In genomic region chr3:68249265-68249664, GRCh38 we compare ENCODE assay signal across 13 cellular contexts.
"Had no signal": no experiment of that assay in that cellular context is flagged by ENCODE, and none has a peak within 500 bp of the region (broad histone marks: within the 10 kb centered on the region; RNA-seq: fewer than 3 reads in every experiment).

No MANE protein-coding gene starts in this region.

- H3K27me3 ChIP-seq: heart left ventricle, testis had no signal

- H3K27ac Mint-ChIP-seq: activated B cell treated with CpG ODN at 0.5 μM for 24 hours; stimulated activated naive CD8-positive, alpha-beta T cell treated with anti-CD3 and anti-CD28 coated beads, Interleukin-15, Interleukin-2, amounts not matched to agents 100 ng/mL and 50 ng/mL, for 24 hours; T-helper 1 cell treated with Interleukin-12 subunit alpha and Interleukin-12 subunit beta and Interleukin-4 antibody, amounts not matched to agents 30 μg/mL and 1 μg/mL, for 36 hours had no signal

- H3K4me3 ChIP-seq: heart left ventricle, lung, testis had no signal

- H3K4me1 Mint-ChIP-seq: activated B cell treated with CpG ODN at 0.5 μM for 24 hours had no signal

- DNase-seq: activated B cell treated with CpG ODN at 0.5 μM for 24 hours; activated gamma-delta T cell; central memory CD4-positive, alpha-beta T cell; cortex of kidney; effector CD8-positive, alpha-beta T cell; heart left ventricle; left colon; midbrain; posterior cingulate gyrus; testis had no signal

- ATAC-seq: heart left ventricle, left colon had no signal

- H3K27ac ChIP-seq: heart left ventricle, testis had no signal

- H3K4me1 ChIP-seq: heart left ventricle, testis had no signal

- H3K9me3 ChIP-seq: heart left ventricle, testis had no signal

- H3K4me3 Mint-ChIP-seq: activated B cell treated with CpG ODN at 0.5 μM for 24 hours; stimulated activated naive CD8-positive, alpha-beta T cell treated with anti-CD3 and anti-CD28 coated beads, Interleukin-15, Interleukin-2, amounts not matched to agents 100 ng/mL and 50 ng/mL, for 24 hours; T-helper 1 cell treated with Interleukin-12 subunit alpha and Interleukin-12 subunit beta and Interleukin-4 antibody, amounts not matched to agents 30 μg/mL and 1 μg/mL, for 36 hours had no signal

- H3K9me3 Mint-ChIP-seq: activated B cell treated with CpG ODN at 0.5 μM for 24 hours; T-helper 1 cell treated with Interleukin-12 subunit alpha and Interleukin-12 subunit beta and Interleukin-4 antibody, amounts not matched to agents 30 μg/mL and 1 μg/mL, for 36 hours had no signal

- H3K27me3 Mint-ChIP-seq: activated B cell treated with CpG ODN at 0.5 μM for 24 hours; stimulated activated naive CD8-positive, alpha-beta T cell treated with anti-CD3 and anti-CD28 coated beads, Interleukin-15, Interleukin-2, amounts not matched to agents 100 ng/mL and 50 ng/mL, for 24 hours had no signal

- H3K36me3 ChIP-seq: heart left ventricle had no signal
